Comparison of ENCODE assay signal across 1 cellular context in genomic region chr16:62985727-62986126, GRCh38.
TF ChIP-seq lines count a peak whose summit lies in the region.

No MANE protein-coding gene starts in this region.

TF ChIP-seq in A549, 52 proteins besides CTCF, POLR2A, EP300 and RAD21 (continued from another document):
- no peak for TF ChIP-seq USF2 (IDR thresholded peaks at IDR 0.05)
